In genomic region chr1:243903023-243903422, GRCh38 we compare ENCODE assay signal across 22 cellular contexts.
"Had no signal": no experiment of that assay in that cellular context is flagged by ENCODE, and none has a peak within 500 bp of the region (broad histone marks: within the 10 kb centered on the region; RNA-seq: fewer than 3 reads in every experiment).

No MANE protein-coding gene starts in this region.

- H3K27ac Mint-ChIP-seq: activated naive CD4-positive, alpha-beta T cell treated with anti-CD3 and anti-CD28 coated beads for 36 hours; mesothelial cell of epicardium; nephron; T-helper 1 cell treated with Interleukin-12 subunit alpha and Interleukin-12 subunit beta and Interleukin-4 antibody, amounts not matched to agents 30 μg/mL and 1 μg/mL, for 36 hours had no signal

- H3K4me3 Mint-ChIP-seq: activated naive CD4-positive, alpha-beta T cell treated with anti-CD3 and anti-CD28 coated beads for 36 hours; activated T-cell treated with anti-CD3 and anti-CD28 coated beads, Interleukin-2, amount 50 U/mL, for 4 hours; mesothelial cell of epicardium; nephron; T-helper 1 cell treated with Interleukin-12 subunit alpha and Interleukin-12 subunit beta and Interleukin-4 antibody, amounts not matched to agents 30 μg/mL and 1 μg/mL, for 36 hours had no signal

- H3K4me3 ChIP-seq: esophagus muscularis mucosa, lung, right atrium auricular region, transverse colon, vagina had no signal

- ATAC-seq: activated T-cell treated with anti-CD3 and anti-CD28 coated beads, Interleukin-2, amount 50 U/mL, for 4 hours had no signal

- DNase-seq: activated CD4-positive, alpha-beta T cell treated with anti-CD3 and anti-CD28 coated beads, Interleukin-2, amount 50 U/mL, for 1 hour; activated CD4-positive, CD25-positive, alpha-beta regulatory T cell treated with anti-CD3 and anti-CD28 coated beads, Interleukin-2, amount 50 U/mL, for 72 hours; activated CD8-positive, alpha-beta memory T cell treated with anti-CD3 and anti-CD28 coated beads, Interleukin-2, amount 50 U/mL, for 4 hours; activated naive CD4-positive, alpha-beta T cell treated with anti-CD3 and anti-CD28 coated beads for 36 hours; activated T-cell treated with anti-CD3 and anti-CD28 coated beads, Interleukin-2, amount 50 U/mL, for 4 hours; cerebellar nuclear complex; cortex of kidney; effector CD4-positive, alpha-beta T cell; islet precursor cell; posterior cingulate gyrus; stimulated activated CD4-positive, alpha-beta T cell treated with anti-CD3 and anti-CD28 coated beads, Interleukin-12 subunit alpha, Interleukin-12 subunit beta, amount 100 ng/mL, for 4 hours; stimulated activated CD4-positive, alpha-beta T cell treated with anti-CD3 and anti-CD28 coated beads, Interleukin-1b, Interleukin-23, amount 100 ng/mL, for 48 hours; stimulated activated CD8-positive, alpha-beta memory T cell treated with anti-CD3 and anti-CD28 coated beads, Interleukin-4, amount 100 ng/mL, for 48 hours; stimulated activated naive CD4-positive, alpha-beta T cell; transverse colon had no signal

- H3K4me1 ChIP-seq: esophagus muscularis mucosa, right atrium auricular region, transverse colon, vagina had no signal

- H3K9me3 Mint-ChIP-seq: activated naive CD4-positive, alpha-beta T cell treated with anti-CD3 and anti-CD28 coated beads for 36 hours; activated T-cell treated with anti-CD3 and anti-CD28 coated beads, Interleukin-2, amount 50 U/mL, for 4 hours; mesothelial cell of epicardium; nephron; T-helper 1 cell treated with Interleukin-12 subunit alpha and Interleukin-12 subunit beta and Interleukin-4 antibody, amounts not matched to agents 30 μg/mL and 1 μg/mL, for 36 hours had no signal

- H3K36me3 ChIP-seq: esophagus muscularis mucosa, right atrium auricular region, transverse colon, vagina had no signal

- H3K9me3 ChIP-seq: esophagus muscularis mucosa, right atrium auricular region, transverse colon, vagina had no signal

- H3K27me3 ChIP-seq: right atrium auricular region, vagina had no signal

- H3K27ac ChIP-seq: esophagus muscularis mucosa, right atrium auricular region, transverse colon, vagina had no signal

- H3K4me1 Mint-ChIP-seq: mesothelial cell of epicardium, nephron had no signal

- H3K36me3 Mint-ChIP-seq: mesothelial cell of epicardium had no signal
